9 cellular contexts compared by ENCODE assay signal in genomic region chr16:29877266-29877961, GRCh38.
DNase-seq lines count a peak whose midpoint lies in the region; TF ChIP-seq lines count a peak whose summit lies in the region.
"Had no signal": no experiment of that assay in that cellular context is flagged by ENCODE, and none has a peak within 500 bp of the region (broad histone marks: within the 10 kb centered on the region; RNA-seq: fewer than 3 reads in every experiment).

No MANE protein-coding gene starts in this region.

- H3K27me3 Mint-ChIP-seq in nephron (ENCODE audit: low read depth) = peaks cover 54% of the 10 kb centered on the region

- TF ChIP-seq CTCF in choroid plexus epithelial cell (conservative IDR thresholded peaks at IDR 0.05; ENCODE audit: low read depth, low read length) = no peak
- no peak for TF ChIP-seq CTCF in nephron (IDR thresholded peaks at IDR 0.05; ENCODE audit: unreplicated experiment in 3 of 3)

- no peaks in the 10 kb centered on the region for H3K4me1 Mint-ChIP-seq in nephron

- H3K27ac Mint-ChIP-seq in nephron = no peak overlapping the region

- DNase-seq in activated CD8-positive, alpha-beta memory T cell treated with anti-CD3 and anti-CD28 coated beads for 24 hours = peak; percentile 68
- no peak for DNase-seq in activated CD8-positive, alpha-beta memory T cell treated with anti-CD3 and anti-CD28 coated beads, Interleukin-2, amount 50 U/mL, for 4 hours
- peak; percentile 15 for DNase-seq in T follicular helper cell (ENCODE audit: low read depth)
- DNase-seq in choroid plexus epithelial cell (ENCODE audit: low read depth) = peak; percentile 46
- DNase-seq in amniotic stem cell (lab: John Stamatoyannopoulos, UW) = no peak
- DNase-seq in HK-2 (ENCODE audit: unreplicated experiment) = no peak
- no peak for DNase-seq in DMS153 (lab: John Stamatoyannopoulos, UW)

- H3K4me3 Mint-ChIP-seq in nephron = peak overlapping the region in 2 of 3 experiments; percentile 4 to 64

- H3K36me3 Mint-ChIP-seq in nephron (ENCODE audit: low read depth) = peaks cover 5% of the 10 kb centered on the region

- H3K4me3 ChIP-seq in choroid plexus epithelial cell (ENCODE audit: low read depth, low read length) = no peak overlapping the region
- H3K4me3 ChIP-seq: BLaER1 treated with 17β-estradiol and CSF1 and Interleukin-3, amounts not matched to agents 10 nM and 100 nM had no signal

- H3K9me3 Mint-ChIP-seq in nephron = no peaks in the 10 kb centered on the region

Comparison
In these comparisons a context has a peak if more than half of its experiments do, and no peak if none do; other contexts are left out.
1. DNase-seq: peak in activated CD8-positive, alpha-beta memory T cell treated with anti-CD3 and anti-CD28 coated beads for 24 hours (single experiment), T follicular helper cell (single experiment) and choroid plexus epithelial cell (single experiment); none in activated CD8-positive, alpha-beta memory T cell treated with anti-CD3 and anti-CD28 coated beads, Interleukin-2, amount 50 U/mL, for 4 hours (single experiment), amniotic stem cell (single experiment), HK-2 (single experiment) and DMS153 (single experiment).